ENCODE assay signal across 12 cellular contexts in genomic region chr6:108732101-108732870, GRCh38.
DNase-seq lines count a peak whose midpoint lies in the region; ATAC-seq, FAIRE-seq and TF ChIP-seq lines count a peak whose summit lies in the region.
"Had no signal": no experiment of that assay in that cellular context is flagged by ENCODE, and none has a peak within 500 bp of the region (broad histone marks: within the 10 kb centered on the region; RNA-seq: fewer than 3 reads in every experiment).

No MANE protein-coding gene starts in this region.

- TF ChIP-seq RAD21 in Ishikawa (IDR thresholded peaks at IDR 0.05; ENCODE audit: low read depth) (no peak), K562 (CRISPR knock-in tag; conservative IDR thresholded peaks at IDR 0.05 in 1 of 2, IDR thresholded peaks at IDR 0.05 in 1 of 2) (no peak)

- H3K4me2 ChIP-seq in K562 (ENCODE audit: insufficient read depth, low read length), result no peak overlapping the region

- TF ChIP-seq CTCF in Caco-2 (IDR thresholded peaks at IDR 0.05; ENCODE audit: insufficient read depth in 1 of 2, low read depth in 1 of 2, low read length in 1 of 2, severe bottlenecking in 1 of 2, unreplicated experiment in 1 of 2) (no peak), K562 (IDR thresholded peaks at IDR 0.05 in 2 of 3, conservative IDR thresholded peaks at IDR 0.05 in 1 of 3; ENCODE audit: insufficient read depth in 2 of 3, low read depth in 1 of 3, low read length in 3 of 3) (no peak), left lung (IDR thresholded peaks at IDR 0.05) (no peak)

- TF ChIP-seq EP300 in Ishikawa (IDR thresholded peaks at IDR 0.05; ENCODE audit: borderline replicate concordance) (peak; percentile 25; the same call in 1 of the 2 replicates), K562 (IDR thresholded peaks at IDR 0.05; ENCODE audit: low read length) (no peak)

- no peak overlapping the region for H3K4me3 Mint-ChIP-seq in Caco-2 (ENCODE audit: unreplicated experiment)

- peaks cover 4% of the 10 kb centered on the region for H3K36me3 Mint-ChIP-seq in Caco-2 (ENCODE audit: insufficient read depth, unreplicated experiment)

- H3K27me3 ChIP-seq in Caco-2 (replicated peaks; ENCODE audit: control insufficient read depth, insufficient read depth, low read length), result no peaks in the 10 kb centered on the region
- peaks cover 10 to 38% of the 10 kb centered on the region in 2 experiments; a peak in 4 of 5 replicates for H3K27me3 ChIP-seq in K562 (ENCODE audit: control insufficient read depth in 2 of 2, insufficient read depth in 2 of 2, low read length in 2 of 2)
- no peaks in the 10 kb centered on the region for H3K27me3 ChIP-seq in left lung

- H3K4me1 ChIP-seq in Caco-2, result peaks cover 69% of the 10 kb centered on the region
- H3K4me1 ChIP-seq in K562 (replicated peaks in 1 of 2; ENCODE audit: control insufficient read depth in 2 of 2, insufficient read depth in 2 of 2, low read length in 2 of 2), result peaks cover 6 to 12% of the 10 kb centered on the region in 2 experiments; a peak in 4 of 5 replicates
- H3K4me1 ChIP-seq in left lung, result peaks cover 0 to 18% of the 10 kb centered on the region in 2 donors

- no peaks in the 10 kb centered on the region for H3K9me3 ChIP-seq in Caco-2
- no peaks in the 10 kb centered on the region for H3K9me3 ChIP-seq in K562 (replicated peaks; ENCODE audit: control insufficient read depth, insufficient read depth, low read depth, low read length)
- no peaks in the 10 kb centered on the region for H3K9me3 ChIP-seq in left lung

- H3K4me3 ChIP-seq in Caco-2 (ENCODE audit: low read depth, low read length) (no peak overlapping the region), K562 (no peak overlapping the region), left lung (no peak overlapping the region)
- H3K4me3 ChIP-seq: skin epidermis had no signal

- H3K36me3 ChIP-seq in Caco-2 (ENCODE audit: control insufficient read depth, insufficient read depth, low read length) (no peaks in the 10 kb centered on the region), K562 (ENCODE audit: control insufficient read depth, insufficient read depth, low read length) (no peaks in the 10 kb centered on the region), left lung (no peaks in the 10 kb centered on the region)

- in situ Hi-C loops in K562 (cut with MboI), result no loop called here

- no peaks in the 10 kb centered on the region for H3K79me2 ChIP-seq in K562 (ENCODE audit: control insufficient read depth, insufficient read depth, low read length)

- POLR2A ChIA-PET in Caco-2 (lab: Charles Lee) (no interaction called here), K562 (lab: Yijun Ruan, JAX) (interaction anchor here (0.9 to 1.4 kb wide), 3 partner anchors 9 to 17 kb away, joined by 3 to 7 read pairs (median 4); no protein-coding TSS in a partner anchor)

- H3K27ac Mint-ChIP-seq in Caco-2 (ENCODE audit: unreplicated experiment), result peak overlapping the region; percentile 55

- ATAC-seq in K562 (no peak), left lung (peak; percentile 43), HG03460 (IDR thresholded peaks at IDR 0.05; ENCODE audit: unreplicated experiment) (no peak)

- no peaks in the 10 kb centered on the region for H3K9me3 Mint-ChIP-seq in Caco-2 (ENCODE audit: unreplicated experiment)

- no peak overlapping the region for H2AFZ ChIP-seq in K562 (ENCODE audit: low read depth, low read length)

- intact Hi-C loops in Caco-2 (cut with micrococcal nuclease; ENCODE audit: unreplicated experiment), result loop anchor here (5.0 kb wide), 1 partner anchor 360 kb away; the partner anchor contains the start of gene SESN1
- intact Hi-C loops in K562 (cut with micrococcal nuclease), result no loop called here
- intact Hi-C loops in left lung (cut with DNase I), result no loop called here

- TF ChIP-seq POLR2A in K562 (conservative IDR thresholded peaks at IDR 0.05) (no peak), GM12891 (IDR thresholded peaks at IDR 0.05; ENCODE audit: low read depth, low read length) (no peak)

- 0 out of 4 replicates have a peak overlapping the region, but pooled peaks of 1 of the 2 experiments have one; percentile 12 for H3K9ac ChIP-seq in K562 (ENCODE audit: insufficient read depth in 1 of 2, low read depth in 2 of 2, low read length in 2 of 2)

- DNase-seq in Caco-2 (peak; percentile 45 to 81), K562 (ENCODE audit: extremely low read depth in 1 of 4, low spot score in 3 of 4) (no peak), left lung (no peak), NCI-H1105 treated with DMSO at 0.1 percent for 48 hours (lab: John Stamatoyannopoulos, UW) (no peak), CD1c-positive myeloid dendritic cell (ENCODE audit: extremely low spot score) (no peak), GM12891 (ENCODE audit: insufficient read length, low spot score) (no peak)
- DNase-seq: activated CD4-positive, alpha-beta T cell treated with anti-CD3 and anti-CD28 coated beads for 4 hours; kidney glomerular epithelial cell; MV-4-11 had no signal

- H3K27me3 Mint-ChIP-seq in Caco-2 (ENCODE audit: insufficient read depth, unreplicated experiment), result no peaks in the 10 kb centered on the region

- CTCF ChIA-PET in Caco-2 (lab: Charles Lee) (no interaction called here), K562 (lab: Yijun Ruan, JAX; ENCODE audit: low intra/inter-chr PET ratio) (no interaction called here)

- H3K27ac ChIP-seq in K562 (ENCODE audit: extremely low read depth, low read depth, low read length), result no peak overlapping the region
- H3K27ac ChIP-seq in left lung, result no peak overlapping the region

- no peak for FAIRE-seq in K562 (lab: Jason Lieb, UNC)
- FAIRE-seq in GM12891 (lab: Jason Lieb, UNC), result no peak

- H3K4me1 Mint-ChIP-seq in Caco-2 (ENCODE audit: low read depth, unreplicated experiment), result peaks cover 54% of the 10 kb centered on the region

- H3K9me1 ChIP-seq in K562 (ENCODE audit: control insufficient read depth, insufficient read depth, low read length), result no peaks in the 10 kb centered on the region

- H4K20me1 ChIP-seq in K562 (replicated peaks; ENCODE audit: control insufficient read depth, insufficient read depth, low read length), result no peaks in the 10 kb centered on the region

- 35% methylated on average over 14 of the region's 16 CpGs for WGBS in K562 (ENCODE audit: insufficient coverage, low coverage, missing lambda C conversion rate)

- no TSS peak for BruUV-seq in Caco-2 (replicated peaks; lab: Mats Ljungman, UMichigan)
- no TSS peak for BruUV-seq in K562 (replicated peaks; lab: Mats Ljungman, UMichigan)

TF ChIP-seq in Ishikawa, 13 proteins besides CTCF, POLR2A, EP300 and RAD21:
- no peak for TF ChIP-seq TCF12 (IDR thresholded peaks at IDR 0.05; ENCODE audit: low read depth)
- TF ChIP-seq MAX (IDR thresholded peaks at IDR 0.05), result no peak
- TF ChIP-seq YY1 (IDR thresholded peaks at IDR 0.05; ENCODE audit: low read depth), result no peak
- TF ChIP-seq TAF1 (IDR thresholded peaks at IDR 0.05; ENCODE audit: low read depth), result no peak
- TF ChIP-seq TEAD4 (IDR thresholded peaks at IDR 0.05), result no peak
- no peak for TF ChIP-seq CREB1 (IDR thresholded peaks at IDR 0.05; ENCODE audit: low read depth)
- no peak for TF ChIP-seq USF1 (IDR thresholded peaks at IDR 0.05)
- TF ChIP-seq NFIC (IDR thresholded peaks at IDR 0.05), result no peak

TF ChIP-seq in K562, 482 proteins besides CTCF, POLR2A, EP300 and RAD21:
- TF ChIP-seq FOSL1 (tag; conservative IDR thresholded peaks at IDR 0.05) (peak; percentile 35; the same call in 1 of the 2 replicates), ZBTB1 (CRISPR knock-in tag; IDR thresholded peaks at IDR 0.05; ENCODE audit: borderline replicate concordance, low read depth) (no peak), ZNF121 (CRISPR knock-in tag; conservative IDR thresholded peaks at IDR 0.05) (peak; percentile 60), TCF7L2 (IDR thresholded peaks at IDR 0.05; ENCODE audit: low read depth, low read length) (no peak)

TF ChIP-seq in GM12891, 5 proteins besides CTCF, POLR2A, EP300 and RAD21:
- TF ChIP-seq POLR2AphosphoS5 (IDR thresholded peaks at IDR 0.05; ENCODE audit: low read depth, low read length) (no peak), POU2F2 (IDR thresholded peaks at IDR 0.05; ENCODE audit: low read depth, low read length) (no peak), PAX5 (IDR thresholded peaks at IDR 0.05; ENCODE audit: insufficient read depth, low read length, severe bottlenecking) (no peak), TAF1 (IDR thresholded peaks at IDR 0.05; ENCODE audit: low read depth, low read length) (no peak), SPI1 (IDR thresholded peaks at IDR 0.05; ENCODE audit: low read depth, low read length) (no peak)
TF ChIP-seq in GM12891: peak in this region for 0.

Comparison
In these comparisons a context has a peak if more than half of its experiments do, and no peak if none do; other contexts are left out.
1. DNase-seq: peak in Caco-2 (2 of 2); none in K562 (0 of 4), left lung (0 of 2), NCI-H1105 treated with DMSO at 0.1 percent for 48 hours (single experiment), CD1c-positive myeloid dendritic cell (single experiment) and GM12891 (single experiment).